Comparison of ENCODE assay signal across 16 cellular contexts in the genomic region with DNA sequence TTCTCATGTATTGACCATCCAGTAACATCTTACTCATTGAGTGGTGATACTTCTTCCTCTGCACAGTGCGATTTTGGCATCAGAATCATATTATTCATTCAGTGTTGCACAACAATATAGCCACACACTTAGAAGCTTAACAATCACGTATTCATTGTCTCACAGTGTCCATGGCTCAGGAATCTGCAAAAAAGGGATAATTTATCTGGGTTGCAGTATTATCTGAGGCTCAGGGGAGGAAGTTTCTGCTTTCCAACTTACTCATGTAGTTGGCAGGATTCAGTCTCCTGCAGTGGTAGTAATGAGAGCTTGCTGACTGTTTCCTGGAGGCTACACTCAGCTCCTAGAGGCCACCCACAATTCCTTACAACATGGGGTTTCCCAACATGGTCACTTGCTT.
DNase-seq lines count a peak whose midpoint lies in the region; ATAC-seq and TF ChIP-seq lines count a peak whose summit lies in the region.
"Had no signal": no experiment of that assay in that cellular context is flagged by ENCODE, and none has a peak within 500 bp of the region (broad histone marks: within the 10 kb centered on the region; RNA-seq: fewer than 3 reads in every experiment).

No MANE protein-coding gene starts in this region.

- H3K9me3 Mint-ChIP-seq in stimulated activated naive CD8-positive, alpha-beta T cell treated with anti-CD3 and anti-CD28 coated beads, Interleukin-15, amount 100 ng/mL, for 72 hours: no peaks in the 10 kb centered on the region

- no peak for TF ChIP-seq CTCF in RWPE1 (conservative IDR thresholded peaks at IDR 0.05; ENCODE audit: low read depth)
- TF ChIP-seq CTCF in fibroblast of mammary gland (conservative IDR thresholded peaks at IDR 0.05; ENCODE audit: control insufficient read depth, insufficient read depth, low read depth, low read length): no peak

- DNase-seq in GM03348 (ENCODE audit: low spot score) (peak; percentile 42), RWPE1 (ENCODE audit: low spot score) (peak; percentile 54), fibroblast of mammary gland (ENCODE audit: low read depth) (peak; percentile 96), sciatic nerve (ENCODE audit: low spot score) (no peak), iPS-NIHi11 (ENCODE audit: low spot score) (no peak)
- no peak for DNase-seq in stimulated activated naive CD8-positive, alpha-beta T cell treated with anti-CD3 and anti-CD28 coated beads, Interleukin-15, amount 100 ng/mL, for 72 hours
- DNase-seq: activated CD4-positive, alpha-beta T cell treated with anti-CD3 and anti-CD28 coated beads, Interleukin-2, amount 50 U/mL, for 48 hours; body of pancreas; NCI-H1417; NCI-H524 treated with DMSO at 0.1 percent for 48 hours; T-helper 9 cell had no signal

- ATAC-seq in sciatic nerve: peak; percentile 97
- ATAC-seq in GM18502 (IDR thresholded peaks at IDR 0.05; ENCODE audit: poor library complexity, unreplicated experiment): no peak
- ATAC-seq in stimulated activated naive CD8-positive, alpha-beta T cell treated with anti-CD3 and anti-CD28 coated beads, Interleukin-15, amount 100 ng/mL, for 72 hours: no peak
- ATAC-seq: activated T-helper 17 cell treated with anti-CD3 and anti-CD28 coated beads, Interleukin-2, amount 50 U/mL, for 72 hours; body of pancreas had no signal

- no peaks in the 10 kb centered on the region for H3K27me3 Mint-ChIP-seq in stimulated activated naive CD8-positive, alpha-beta T cell treated with anti-CD3 and anti-CD28 coated beads, Interleukin-15, amount 100 ng/mL, for 72 hours
- H3K27me3 Mint-ChIP-seq: activated T-helper 17 cell treated with anti-CD3 and anti-CD28 coated beads, Interleukin-2, amount 50 U/mL, for 72 hours; stimulated activated naive CD8-positive, alpha-beta T cell treated with anti-CD3 and anti-CD28 coated beads, Interleukin-15, Interleukin-2, amounts not matched to agents 100 ng/mL and 50 ng/mL, for 24 hours had no signal

- CTCF ChIA-PET in RWPE1 (lab: Yijun Ruan, JAX): no interaction called here

- H3K27ac Mint-ChIP-seq in stimulated activated naive CD8-positive, alpha-beta T cell treated with anti-CD3 and anti-CD28 coated beads, Interleukin-15, amount 100 ng/mL, for 72 hours: no peak overlapping the region
- H3K27ac Mint-ChIP-seq: activated T-helper 17 cell treated with anti-CD3 and anti-CD28 coated beads, Interleukin-2, amount 50 U/mL, for 72 hours; stimulated activated naive CD8-positive, alpha-beta T cell treated with anti-CD3 and anti-CD28 coated beads, Interleukin-15, Interleukin-2, amounts not matched to agents 100 ng/mL and 50 ng/mL, for 24 hours had no signal

- H3K4me3 ChIP-seq in fibroblast of mammary gland (ENCODE audit: control insufficient read depth, low read depth, low read length): no peak overlapping the region
- H3K4me3 ChIP-seq: body of pancreas, hepatocyte had no signal

- H3K4me3 Mint-ChIP-seq in stimulated activated naive CD8-positive, alpha-beta T cell treated with anti-CD3 and anti-CD28 coated beads, Interleukin-15, amount 100 ng/mL, for 72 hours: no peak overlapping the region
- H3K4me3 Mint-ChIP-seq: activated T-helper 17 cell treated with anti-CD3 and anti-CD28 coated beads, Interleukin-2, amount 50 U/mL, for 72 hours; neural crest cell; stimulated activated naive CD8-positive, alpha-beta T cell treated with anti-CD3 and anti-CD28 coated beads, Interleukin-15, Interleukin-2, amounts not matched to agents 100 ng/mL and 50 ng/mL, for 24 hours had no signal

- no peak overlapping the region for H3K27ac ChIP-seq in RWPE1
- H3K27ac ChIP-seq: body of pancreas, hepatocyte had no signal

- H3K4me1 Mint-ChIP-seq in stimulated activated naive CD8-positive, alpha-beta T cell treated with anti-CD3 and anti-CD28 coated beads, Interleukin-15, amount 100 ng/mL, for 72 hours: no peaks in the 10 kb centered on the region
- H3K4me1 Mint-ChIP-seq: activated T-helper 17 cell treated with anti-CD3 and anti-CD28 coated beads, Interleukin-2, amount 50 U/mL, for 72 hours; neural crest cell had no signal

- intact Hi-C loops in sciatic nerve (cut with DNase I): no loop called here

- POLR2A ChIA-PET in RWPE1 (lab: Yijun Ruan, JAX; ENCODE audit: low non-redundant PET): no interaction called here

Comparison
In these comparisons a context has a peak if more than half of its experiments do, and no peak if none do; other contexts are left out.
1. DNase-seq: peak in GM03348 (single experiment), RWPE1 (single experiment) and fibroblast of mammary gland (single experiment); none in sciatic nerve (single experiment), iPS-NIHi11 (single experiment) and stimulated activated naive CD8-positive, alpha-beta T cell treated with anti-CD3 and anti-CD28 coated beads, Interleukin-15, amount 100 ng/mL, for 72 hours (0 of 2).